Comparison of ENCODE assay signal across 14 cellular contexts in the genomic region with DNA sequence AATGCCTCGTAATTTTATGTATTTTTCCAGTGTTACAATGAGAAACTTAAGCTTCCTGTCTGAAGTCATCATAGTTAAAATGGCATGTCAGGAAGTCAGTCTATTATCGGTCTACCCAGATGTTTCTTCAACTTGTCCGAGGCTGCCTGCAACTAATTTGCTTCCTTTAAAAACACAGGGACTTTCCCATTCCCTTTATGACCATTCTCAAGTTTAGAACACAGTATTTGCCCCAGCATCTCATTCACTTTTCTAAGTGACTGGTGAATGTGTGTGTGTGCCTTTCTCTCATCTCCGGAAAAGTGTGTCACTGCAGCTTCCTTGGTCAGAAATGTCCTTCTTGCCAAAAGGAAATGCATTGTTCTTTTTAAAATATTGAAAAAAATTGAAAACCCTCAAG.
DNase-seq lines count a peak whose midpoint lies in the region; ATAC-seq and TF ChIP-seq lines count a peak whose summit lies in the region.
"Had no signal": no experiment of that assay in that cellular context is flagged by ENCODE, and none has a peak within 500 bp of the region (broad histone marks: within the 10 kb centered on the region; RNA-seq: fewer than 3 reads in every experiment).

No MANE protein-coding gene starts in this region.

- ATAC-seq in GM18861 (IDR thresholded peaks at IDR 0.05; ENCODE audit: unreplicated experiment) (peak; percentile 37), HG03064 (IDR thresholded peaks at IDR 0.05; ENCODE audit: low read depth, unreplicated experiment) (peak; percentile 46), GM18867 (IDR thresholded peaks at IDR 0.05; ENCODE audit: unreplicated experiment) (no peak)

- H3K9me3 Mint-ChIP-seq in activated naive CD8-positive, alpha-beta T cell (ENCODE audit: low read depth), result no peaks in the 10 kb centered on the region

- intact Hi-C loops in A673 (cut with micrococcal nuclease; ENCODE audit: unreplicated experiment), result no loop called here

- peaks cover 10 to 46% (median 25%) of the 10 kb centered on the region in 10 experiments for H3K4me1 ChIP-seq in BLaER1 treated with 17β-estradiol and CSF1 and Interleukin-3, amounts not matched to agents 10 nM and 100 nM
- H3K4me1 ChIP-seq in A673 (ENCODE audit: insufficient read depth, low read length, poor library complexity, severe bottlenecking), result no peaks in the 10 kb centered on the region
- H3K4me1 ChIP-seq: Peyer's patch had no signal

- DNase-seq in A673 (ENCODE audit: low spot score), result no peak
- DNase-seq in Kasumi-1 (lab: John Stamatoyannopoulos, UW), result no peak
- no peak for DNase-seq in NCI-H2171 treated with DMSO at 0.1 percent for 48 hours (lab: John Stamatoyannopoulos, UW)
- DNase-seq: central memory CD4-positive, alpha-beta T cell; DMS153; NCI-H146; Peyer's patch; spleen; stimulated activated naive CD4-positive, alpha-beta T cell treated with Interleukin-2 at 50 U/mL for 16 hours had no signal

- H3K36me3 ChIP-seq in BLaER1 treated with 17β-estradiol and CSF1 and Interleukin-3, amounts not matched to agents 10 nM and 100 nM, result no peaks in the 10 kb centered on the region
- no peaks in the 10 kb centered on the region for H3K36me3 ChIP-seq in A673 (ENCODE audit: insufficient read depth, low read length, poor library complexity, severe bottlenecking)
- H3K36me3 ChIP-seq: Peyer's patch, spleen had no signal

- H3K9ac ChIP-seq in BLaER1 treated with 17β-estradiol and CSF1 and Interleukin-3, amounts not matched to agents 10 nM and 100 nM, result peak overlapping the region in 1 of 11 experiments; percentile 29; a peak in 1 of 22 replicates

- H4K20me1 ChIP-seq in BLaER1 treated with 17β-estradiol and CSF1 and Interleukin-3, amounts not matched to agents 10 nM and 100 nM, result no peaks in the 10 kb centered on the region

- H3K36me3 Mint-ChIP-seq in activated naive CD8-positive, alpha-beta T cell, result no peaks in the 10 kb centered on the region

- TF ChIP-seq CTCF in A673 (conservative IDR thresholded peaks at IDR 0.05; ENCODE audit: low read depth, low read length), result no peak

- H3K27ac ChIP-seq in BLaER1 treated with 17β-estradiol and CSF1 and Interleukin-3, amounts not matched to agents 10 nM and 100 nM, result peak overlapping the region in 2 of 11 experiments; percentile 16 to 32; a peak in 1 of 22 replicates
- H3K27ac ChIP-seq in A673 (ENCODE audit: low read depth, low read length, poor library complexity, severe bottlenecking), result no peak overlapping the region
- H3K27ac ChIP-seq: Peyer's patch had no signal

- no TSS peak for BruUV-seq in A673 (replicated peaks; lab: Mats Ljungman, UMichigan)

- H3K4me3 ChIP-seq in BLaER1 treated with 17β-estradiol and CSF1 and Interleukin-3, amounts not matched to agents 10 nM and 100 nM, result no peak overlapping the region
- H3K4me3 ChIP-seq in A673 (ENCODE audit: low read depth, low read length, poor library complexity, severe bottlenecking), result no peak overlapping the region
- H3K4me3 ChIP-seq: Peyer's patch, spleen had no signal

- H3K27me3 Mint-ChIP-seq in activated naive CD8-positive, alpha-beta T cell, result no peaks in the 10 kb centered on the region

- POLR2A ChIA-PET in A673 (lab: Charles Lee; ENCODE audit: low non-redundant PET), result no interaction called here

- CTCF ChIA-PET in A673 (lab: Charles Lee), result no interaction called here

- no peaks in the 10 kb centered on the region for H3K27me3 ChIP-seq in BLaER1 treated with 17β-estradiol and CSF1 and Interleukin-3, amounts not matched to agents 10 nM and 100 nM
- no peaks in the 10 kb centered on the region for H3K27me3 ChIP-seq in A673 (replicated peaks; ENCODE audit: insufficient read depth, low read depth, low read length, poor library complexity)
- H3K27me3 ChIP-seq: Peyer's patch, spleen had no signal

- peak overlapping the region; percentile 13 for H3K27ac Mint-ChIP-seq in activated naive CD8-positive, alpha-beta T cell

- H3K9me3 ChIP-seq in BLaER1 treated with 17β-estradiol and CSF1 and Interleukin-3, amounts not matched to agents 10 nM and 100 nM (replicated peaks in 1 of 11), result no peaks in the 10 kb centered on the region
- H3K9me3 ChIP-seq in A673 (ENCODE audit: low read depth, low read length, poor library complexity, severe bottlenecking), result no peaks in the 10 kb centered on the region
- H3K9me3 ChIP-seq: Peyer's patch, spleen had no signal

- peak overlapping the region in 10 of 11 experiments; percentile 21 to 68 (median 58); a peak in 17 of 22 replicates for H3K4me2 ChIP-seq in BLaER1 treated with 17β-estradiol and CSF1 and Interleukin-3, amounts not matched to agents 10 nM and 100 nM

- peaks cover 50% of the 10 kb centered on the region for H3K4me1 Mint-ChIP-seq in activated naive CD8-positive, alpha-beta T cell (ENCODE audit: low read depth)

- peak overlapping the region; percentile 17 for H3K4me3 Mint-ChIP-seq in activated naive CD8-positive, alpha-beta T cell
